8 cellular contexts compared by ENCODE assay signal in the genomic region with DNA sequence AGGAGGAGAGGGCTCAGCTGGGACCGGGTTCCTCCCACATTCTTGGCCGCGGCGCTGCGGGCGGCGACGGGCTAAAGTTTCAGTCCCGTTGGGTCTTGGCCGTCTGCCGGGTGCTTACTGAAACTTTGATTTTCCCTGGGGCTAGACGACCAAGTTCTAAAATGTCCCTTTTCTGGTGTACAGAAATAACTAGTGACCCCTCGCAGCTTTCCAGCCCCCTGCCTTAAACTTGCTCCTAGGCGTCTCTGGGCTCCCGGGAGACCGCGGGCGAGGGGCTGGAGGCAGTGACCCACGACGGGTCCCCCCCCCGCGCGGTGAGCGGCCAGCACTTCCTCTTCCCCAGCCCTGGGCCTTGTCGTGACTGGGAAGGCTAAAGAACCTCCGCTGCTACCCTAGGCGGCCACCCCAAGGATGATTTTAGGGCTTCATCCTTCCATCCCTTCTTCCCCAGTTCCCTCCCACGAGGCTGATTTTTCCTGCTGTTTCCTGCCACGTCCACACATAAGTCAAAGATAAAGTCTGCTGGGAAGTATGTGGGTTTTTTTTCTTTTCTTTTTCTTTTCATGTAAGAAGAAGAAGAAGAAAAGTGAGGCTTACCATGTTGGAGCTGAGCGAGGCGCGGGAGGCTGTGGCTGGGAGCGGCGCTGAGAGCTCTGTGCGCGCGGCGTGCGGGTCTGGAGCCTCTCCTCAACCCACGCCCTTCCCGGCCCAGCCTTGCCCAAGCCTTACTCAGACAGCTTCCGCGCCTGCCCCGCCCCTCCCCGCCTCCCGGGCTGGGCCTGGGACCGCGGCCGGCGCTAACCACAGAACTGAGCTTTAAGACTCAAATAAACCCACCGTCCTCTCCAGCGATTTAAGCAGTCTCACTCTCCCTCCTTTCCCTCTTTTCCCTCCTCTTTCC. TPM values are rescaled to one million over a fixed set of nuclear protein-coding genes. Genes with fewer than 3 reads are reported as not detected.
DNase-seq lines count a peak whose midpoint lies in the region; ATAC-seq and TF ChIP-seq lines count a peak whose summit lies in the region.

Gene S100A11 (minus strand): TSS at position 689 of the 901 bp plus-strand sequence. CDS start 89 bp downstream, at position 600.

- CTCF ChIA-PET in A673 (lab: Charles Lee) = no interaction called here

- peaks cover 20% of the 10 kb centered on the region for H3K36me3 ChIP-seq in A673 (ENCODE audit: insufficient read depth, low read length, poor library complexity, severe bottlenecking)
- peaks cover 27% of the 10 kb centered on the region for H3K36me3 ChIP-seq in HUES6 (ENCODE audit: control insufficient read depth, insufficient read depth, low read length)

- peak; percentile 60 for ATAC-seq in GM19035 (IDR thresholded peaks at IDR 0.05; ENCODE audit: unreplicated experiment)
- ATAC-seq in left ventricle myocardium superior = peak; percentile 97
- ATAC-seq in HG03439 (IDR thresholded peaks at IDR 0.05; ENCODE audit: unreplicated experiment) = no peak

- POLR2A ChIA-PET in A673 (lab: Charles Lee; ENCODE audit: low non-redundant PET) = interaction anchor here (0.5 to 0.6 kb wide), 2 partner anchors 239 to 287 kb away, joined by 3 to 4 read pairs; no protein-coding TSS in a partner anchor

- H3K9me3 ChIP-seq in A673 (ENCODE audit: low read depth, low read length, poor library complexity, severe bottlenecking) (no peaks in the 10 kb centered on the region), HUES6 (ENCODE audit: control insufficient read depth, insufficient read depth, low read depth, low read length) (no peaks in the 10 kb centered on the region)

- TF ChIP-seq CTCF in A673 (conservative IDR thresholded peaks at IDR 0.05; ENCODE audit: low read depth, low read length) = no peak

- H3K4me3 ChIP-seq in A673 (ENCODE audit: low read depth, low read length, poor library complexity, severe bottlenecking) = peak within 1 kb of the TSS; percentile 57
- H3K4me3 ChIP-seq in HUES6 (ENCODE audit: low read depth, low read length) = peak within 1 kb of the TSS; percentile 88

- peak; percentile 86 for DNase-seq in A673 (ENCODE audit: low spot score)
- peak; percentile 39 to 83 (median 59) for DNase-seq in T-helper 2 cell
- peak in 36 of 56 donors; percentile 2 to 49 (median 8) for DNase-seq in amygdala (lab: John Stamatoyannopoulos, UW)
- DNase-seq in left ventricle myocardium superior = peak; percentile 95
- DNase-seq in renal cortical epithelial cell (ENCODE audit: low read depth) = peak; percentile 57

- H3K4me1 ChIP-seq in A673 (ENCODE audit: insufficient read depth, low read length, poor library complexity, severe bottlenecking) (peaks cover 29% of the 10 kb centered on the region), HUES6 (ENCODE audit: control insufficient read depth, insufficient read depth, low read length) (peaks cover 18% of the 10 kb centered on the region)

- H3K9ac ChIP-seq in HUES6 (ENCODE audit: low read length) = peak within 1 kb of the TSS; percentile 92

- intact Hi-C loops in A673 (cut with micrococcal nuclease; ENCODE audit: unreplicated experiment) = no loop called here
- intact Hi-C loops in left ventricle myocardium superior (cut with micrococcal nuclease) = no loop called here

- H3K27ac ChIP-seq in A673 (ENCODE audit: low read depth, low read length, poor library complexity, severe bottlenecking) (peak within 1 kb of the TSS; percentile 76), HUES6 (ENCODE audit: low read depth, low read length) (peak within 1 kb of the TSS; percentile 85; the same call in 1 of the 2 replicates)

- peaks cover 16% of the 10 kb centered on the region for H3K27me3 ChIP-seq in A673 (replicated peaks; ENCODE audit: insufficient read depth, low read depth, low read length, poor library complexity)
- H3K27me3 ChIP-seq in HUES6 (ENCODE audit: control insufficient read depth, insufficient read depth, low read length) = no peaks in the 10 kb centered on the region; the same call in 1 of the 2 replicates

- BruUV-seq in A673 (replicated peaks; lab: Mats Ljungman, UMichigan) = TSS peak; percentile 67

RNA-seq across cellular contexts. Expression of gene S100A11, which starts in this region (rescaled TPM):
- total RNA-seq in A673 (2021) (140 and 151 TPM in 2 replicates), left ventricle myocardium superior (65.8 TPM), renal cortical epithelial cell (57.5 and 77.9 TPM in 2 replicates)

Comparison
In these comparisons a context has a peak if more than half of its experiments do, and no peak if none do; other contexts are left out.
1. DNase-seq: peak in every context shown above with its lines; median percentile 95 in left ventricle myocardium superior; 86 in A673; 59 in T-helper 2 cell; 57 in renal cortical epithelial cell; 8 in amygdala.